Comparison of ENCODE assay signal across 15 cellular contexts in the genomic region with DNA sequence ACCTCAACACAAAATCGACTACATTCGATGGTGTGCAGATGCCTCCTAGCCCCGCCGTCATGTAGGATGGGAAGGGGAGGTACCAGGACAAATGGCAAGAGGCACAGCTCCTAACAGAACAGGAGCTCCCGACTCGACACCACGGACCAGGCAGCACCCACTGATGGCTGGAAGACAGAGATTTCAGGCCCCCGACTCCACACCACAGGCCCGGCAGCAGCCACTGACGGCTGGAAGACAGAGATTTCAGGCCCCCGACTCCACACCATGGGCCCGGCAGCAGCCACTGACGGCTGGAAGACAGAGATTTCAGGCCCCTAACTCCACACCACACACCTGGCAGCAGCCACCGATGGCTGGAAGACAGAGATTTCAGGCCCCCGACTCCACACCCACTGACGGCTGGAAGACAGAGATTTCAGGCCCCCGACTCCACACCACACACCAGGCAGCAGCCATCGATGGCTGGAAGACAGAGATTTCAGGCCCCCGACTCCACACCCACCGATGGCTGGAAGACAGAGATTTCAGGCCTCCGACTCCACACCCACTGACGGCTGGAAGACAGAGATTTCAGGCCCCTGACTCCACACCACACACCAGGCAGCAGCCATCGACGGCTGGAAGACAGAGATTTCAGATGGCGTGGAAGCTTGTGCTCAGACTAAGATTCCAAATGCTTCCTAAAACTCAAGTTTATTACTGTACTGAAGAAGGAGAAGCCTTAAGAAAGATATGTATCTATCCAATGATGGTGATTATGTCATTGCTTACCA.
DNase-seq lines count a peak whose midpoint lies in the region; ATAC-seq and TF ChIP-seq lines count a peak whose summit lies in the region.
"Had no signal": no experiment of that assay in that cellular context is flagged by ENCODE, and none has a peak within 500 bp of the region (broad histone marks: within the 10 kb centered on the region; RNA-seq: fewer than 3 reads in every experiment).

No MANE protein-coding gene starts in this region.

- H3K27ac Mint-ChIP-seq in activated CD4-positive, alpha-beta T cell treated with anti-CD3 and anti-CD28 coated beads for 36 hours, result peak overlapping the region; percentile 25
- H3K27ac Mint-ChIP-seq in naive thymus-derived CD8-positive, alpha-beta T cell, result peak overlapping the region in 9 of 10 donors; percentile 51 to 92 (median 85)
- H3K27ac Mint-ChIP-seq: nephron progenitor cell had no signal

- POLR2A ChIA-PET in activated CD4-positive, alpha-beta T cell treated with anti-CD3 and anti-CD28 coated beads for 36 hours (lab: Charles Lee), result no interaction called here
- POLR2A ChIA-PET in naive thymus-derived CD8-positive, alpha-beta T cell (lab: Charles Lee), result interaction anchor here (0.5 to 1.6 kb wide), 4 partner anchors 9 to 1551 kb away, joined by 3 to 6 read pairs (median 3); a partner anchor contains a TSS

- H3K4me1 Mint-ChIP-seq in activated CD4-positive, alpha-beta T cell treated with anti-CD3 and anti-CD28 coated beads for 36 hours, result peaks cover 35% of the 10 kb centered on the region
- H3K4me1 Mint-ChIP-seq in naive thymus-derived CD8-positive, alpha-beta T cell, result peaks cover 13 to 28% (median 25%) of the 10 kb centered on the region in 4 donors
- H3K4me1 Mint-ChIP-seq: nephron progenitor cell had no signal

- no peak overlapping the region for H2AFZ ChIP-seq in SU-DHL-6 (ENCODE audit: low read depth, low read length, severe bottlenecking)

- no peaks in the 10 kb centered on the region for H3F3A ChIP-seq in SU-DHL-6 (ENCODE audit: insufficient read depth)

- TF ChIP-seq CTCF in SU-DHL-6 (IDR thresholded peaks at IDR 0.05; ENCODE audit: insufficient read depth, low read length, poor library complexity, severe bottlenecking), result no peak

- ATAC-seq in activated CD4-positive, alpha-beta T cell treated with anti-CD3 and anti-CD28 coated beads for 36 hours, result no peak
- ATAC-seq in GM19438 (IDR thresholded peaks at IDR 0.05; ENCODE audit: low read depth, unreplicated experiment) (peak; percentile 5), GM21390 (IDR thresholded peaks at IDR 0.05; ENCODE audit: unreplicated experiment) (no peak)
- peak; percentile 56 to 57 for ATAC-seq in naive thymus-derived CD8-positive, alpha-beta T cell
- ATAC-seq: HCT116 had no signal

- no peak overlapping the region for H3K4me3 ChIP-seq in SU-DHL-6 (ENCODE audit: insufficient read depth, low read length, poor library complexity, severe bottlenecking)

- DNase-seq in activated CD4-positive, alpha-beta T cell treated with anti-CD3 and anti-CD28 coated beads for 36 hours, result no peak
- no peak for DNase-seq in activated CD4-positive, alpha-beta T cell treated with anti-CD3 and anti-CD28 coated beads for 4 hours
- no peak for DNase-seq in naive thymus-derived CD8-positive, alpha-beta T cell
- DNase-seq in posterior vena cava (ENCODE audit: low spot score) (no peak), T1000 (lab: John Stamatoyannopoulos, UW) (no peak)
- DNase-seq: activated CD4-positive, CD25-positive, alpha-beta regulatory T cell; NCI-H187 treated with DMSO at 0.1 percent for 48 hours; NCI-H748 treated with DMSO at 0.1 percent for 48 hours; nephron progenitor cell; RPMI8226 had no signal

- H3K9me3 ChIP-seq in SU-DHL-6 (ENCODE audit: insufficient read depth, low read length), result no peaks in the 10 kb centered on the region

- H3K79me2 ChIP-seq in SU-DHL-6 (ENCODE audit: insufficient read depth, low read length), result no peaks in the 10 kb centered on the region

- no peak overlapping the region for H3K4me3 Mint-ChIP-seq in activated CD4-positive, alpha-beta T cell treated with anti-CD3 and anti-CD28 coated beads for 36 hours
- peak overlapping the region; percentile 16 to 80 (median 73) for H3K4me3 Mint-ChIP-seq in naive thymus-derived CD8-positive, alpha-beta T cell
- H3K4me3 Mint-ChIP-seq: nephron progenitor cell had no signal

- H3K27ac ChIP-seq in SU-DHL-6 (ENCODE audit: low read depth, low read length), result no peak overlapping the region
- H3K27ac ChIP-seq: 22Rv1 had no signal

- peak overlapping the region; percentile 36 for H3K4me2 ChIP-seq in SU-DHL-6 (ENCODE audit: low read depth, low read length, poor library complexity, severe bottlenecking)

- no peak overlapping the region for H3K9ac ChIP-seq in SU-DHL-6 (ENCODE audit: low read length)

- intact Hi-C loops in activated CD4-positive, alpha-beta T cell treated with anti-CD3 and anti-CD28 coated beads for 36 hours (cut with DNase I, micrococcal nuclease), result no loop called here
- intact Hi-C loops in posterior vena cava (cut with DNase I), result no loop called here

- CTCF ChIA-PET in activated CD4-positive, alpha-beta T cell treated with anti-CD3 and anti-CD28 coated beads for 36 hours (lab: Charles Lee), result interaction anchor here (1.0 kb wide), 1 partner anchor 23 kb away, joined by 3 read pairs; no protein-coding TSS in a partner anchor

- no peaks in the 10 kb centered on the region for H3K27me3 Mint-ChIP-seq in activated CD4-positive, alpha-beta T cell treated with anti-CD3 and anti-CD28 coated beads for 36 hours
- H3K27me3 Mint-ChIP-seq in naive thymus-derived CD8-positive, alpha-beta T cell, result no peaks in the 10 kb centered on the region

- H3K9me3 Mint-ChIP-seq in activated CD4-positive, alpha-beta T cell treated with anti-CD3 and anti-CD28 coated beads for 36 hours (ENCODE audit: low read depth), result no peaks in the 10 kb centered on the region
- no peaks in the 10 kb centered on the region for H3K9me3 Mint-ChIP-seq in naive thymus-derived CD8-positive, alpha-beta T cell
- H3K9me3 Mint-ChIP-seq: nephron progenitor cell had no signal

- no peaks in the 10 kb centered on the region for H3K27me3 ChIP-seq in SU-DHL-6 (ENCODE audit: low read length)

- H4K20me1 ChIP-seq in SU-DHL-6 (ENCODE audit: low read depth, low read length), result no peaks in the 10 kb centered on the region

- H3K36me3 Mint-ChIP-seq in activated CD4-positive, alpha-beta T cell treated with anti-CD3 and anti-CD28 coated beads for 36 hours (ENCODE audit: low read depth), result peaks cover 16% of the 10 kb centered on the region
- peaks cover 1 to 3% (median 2%) of the 10 kb centered on the region in 3 donors for H3K36me3 Mint-ChIP-seq in naive thymus-derived CD8-positive, alpha-beta T cell

- H3K36me3 ChIP-seq in SU-DHL-6 (ENCODE audit: low read length), result no peaks in the 10 kb centered on the region

- H3K9me2 ChIP-seq in SU-DHL-6 (replicated peaks; ENCODE audit: insufficient read depth, low read length), result no peaks in the 10 kb centered on the region

Comparison
In these comparisons a context has a peak if more than half of its experiments do, and no peak if none do; other contexts are left out.
1. ATAC-seq: peak in GM19438 (single experiment) and naive thymus-derived CD8-positive, alpha-beta T cell (2 of 2); none in activated CD4-positive, alpha-beta T cell treated with anti-CD3 and anti-CD28 coated beads for 36 hours (single experiment) and GM21390 (single experiment).